25 cellular contexts compared by ENCODE assay signal in the genomic region with DNA sequence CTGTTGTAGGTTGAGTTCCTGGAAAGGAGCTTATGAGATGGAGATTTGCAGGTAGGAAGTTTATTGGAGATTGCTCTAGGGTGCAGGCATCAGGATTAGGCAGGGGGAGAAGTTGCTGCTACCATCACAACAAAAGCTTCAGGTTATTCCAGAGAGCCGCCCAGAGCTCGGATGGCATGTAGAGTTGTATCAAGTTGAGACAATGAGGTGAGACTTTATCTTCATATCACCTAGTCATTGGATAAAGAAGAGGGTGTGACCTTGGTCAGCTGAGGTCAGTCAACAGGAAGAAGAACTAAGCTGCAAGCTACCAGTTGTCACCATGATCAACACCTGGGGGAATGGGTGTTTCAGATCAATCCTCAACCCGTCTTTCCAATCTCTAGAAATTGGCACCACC.
"Had no signal": no experiment of that assay in that cellular context is flagged by ENCODE, and none has a peak within 500 bp of the region (broad histone marks: within the 10 kb centered on the region; RNA-seq: fewer than 3 reads in every experiment).

No MANE protein-coding gene starts in this region.

- H3K4me3 ChIP-seq: heart right ventricle, hepatocyte, left ventricle myocardium inferior, neural progenitor cell, psoas muscle, right lobe of liver, smooth muscle cell, thyroid gland, upper lobe of right lung had no signal

- H3K27ac ChIP-seq: heart right ventricle, hepatocyte, left ventricle myocardium inferior, neural progenitor cell, neutrophil, parathyroid adenoma, psoas muscle, right lobe of liver, upper lobe of right lung had no signal

- DNase-seq: heart right ventricle; islet precursor cell; left ventricle myocardium inferior; naive B cell; natural killer cell; nephron progenitor cell; occipital lobe; psoas muscle; right lobe of liver; stimulated activated CD4-positive, alpha-beta T cell treated with anti-CD3 and anti-CD28 coated beads, Interleukin-2, amount 100 ng/mL, for 24 hours; stimulated activated CD4-positive, alpha-beta T cell treated with anti-CD3 and anti-CD28 coated beads, Interleukin-4, amount 100 ng/mL, for 1 hour; stimulated activated naive CD4-positive, alpha-beta T cell; substantia nigra; thyroid gland; trophoblast cell; upper lobe of right lung had no signal

- H3K4me3 Mint-ChIP-seq: memory B cell; mesothelial cell of epicardium; naive B cell; natural killer cell; nephron progenitor cell; neural progenitor cell; stimulated activated naive CD8-positive, alpha-beta T cell treated with anti-CD3 and anti-CD28 coated beads, Interleukin-15, Interleukin-2, amounts not matched to agents 100 ng/mL and 50 ng/mL, for 24 hours had no signal

- H3K4me2 ChIP-seq: hepatocyte, neural progenitor cell, smooth muscle cell had no signal

- H3K9me3 ChIP-seq: heart right ventricle, left ventricle myocardium inferior, neutrophil, psoas muscle, right lobe of liver, thyroid gland, upper lobe of right lung had no signal

- H3K27ac Mint-ChIP-seq: memory B cell; mesothelial cell of epicardium; naive B cell; natural killer cell; nephron progenitor cell; neural progenitor cell; stimulated activated naive CD8-positive, alpha-beta T cell treated with anti-CD3 and anti-CD28 coated beads, Interleukin-15, Interleukin-2, amounts not matched to agents 100 ng/mL and 50 ng/mL, for 24 hours had no signal

- H3K27me3 ChIP-seq: heart right ventricle, hepatocyte, neural progenitor cell, right lobe of liver, thyroid gland, upper lobe of right lung had no signal

- FAIRE-seq: urothelium cell line had no signal

- H3K36me3 ChIP-seq: heart right ventricle, left ventricle myocardium inferior, neural progenitor cell, neutrophil, right lobe of liver, thyroid gland, upper lobe of right lung had no signal

- H3K9me3 Mint-ChIP-seq: memory B cell, neural progenitor cell had no signal

- H3K36me3 Mint-ChIP-seq: memory B cell, mesothelial cell of epicardium, naive B cell, natural killer cell, neural progenitor cell had no signal

- ATAC-seq: heart right ventricle, natural killer cell, psoas muscle, right lobe of liver, upper lobe of right lung had no signal

- H3K4me1 ChIP-seq: parathyroid adenoma, right lobe of liver had no signal

- H3K9ac ChIP-seq: neural progenitor cell, parathyroid adenoma had no signal
